36 cellular contexts compared by ENCODE assay signal in genomic region chr20:22681591-22682248, GRCh38.
"Had no signal": no experiment of that assay in that cellular context is flagged by ENCODE, and none has a peak within 500 bp of the region (broad histone marks: within the 10 kb centered on the region; RNA-seq: fewer than 3 reads in every experiment).

No MANE protein-coding gene starts in this region.

- H3K27ac ChIP-seq: brain microvascular endothelial cell, PC-9, RWPE1, VCaP had no signal

- DNase-seq: activated B cell treated with CpG ODN at 0.5 μM for 24 hours; activated CD4-positive, alpha-beta memory T cell treated with anti-CD3 and anti-CD28 coated beads for 36 hours; activated CD4-positive, alpha-beta T cell treated with anti-CD3 and anti-CD28 coated beads for 4 hours; activated CD4-positive, alpha-beta T cell treated with anti-CD3 and anti-CD28 coated beads, Interleukin-2, amount 50 U/mL, for 1 hour; activated CD4-positive, CD25-positive, alpha-beta regulatory T cell treated with anti-CD3 and anti-CD28 coated beads, Interleukin-2, amount 50 U/mL, for 72 hours; activated CD8-positive, alpha-beta memory T cell treated with anti-CD3 and anti-CD28 coated beads, Interleukin-2, amount 50 U/mL, for 4 hours; activated naive CD4-positive, alpha-beta T cell treated with anti-CD3 and anti-CD28 coated beads, Interleukin-2, amount 10 ng/mL, durations not matched to agents 7 days and 5 days; activated naive CD8-positive, alpha-beta T cell treated with anti-CD3 and anti-CD28 coated beads, Interleukin-2, amount 50 U/mL, for 24 hours; activated T-cell treated with anti-CD3 and anti-CD28 coated beads for 4 hours; activated T-cell treated with anti-CD3 and anti-CD28 coated beads, Interleukin-2, amount 50 U/mL, for 4 hours; anterior cingulate cortex; brain microvascular endothelial cell; central memory CD4-positive, alpha-beta T cell; Karpas-422; KBM-7; NCI-H1105; NCI-H1417 treated with DMSO at 0.1 percent for 48 hours; NCI-H187 treated with DMSO at 0.1 percent for 48 hours; NCI-H2081; NCI-H2171 treated with DMSO at 0.1 percent for 48 hours; NCI-H2227 treated with DMSO at 0.1 percent for 48 hours; NCI-H446; NCI-H510A treated with DMSO at 0.1 percent for 48 hours; NCI-H526 treated with DMSO at 0.1 percent for 48 hours; NCI-H82; NK-92 treated with Interleukin-12 subunit alpha and Interleukin-12 subunit beta, amount 100 ng/mL, for 24 hours; PC-9; SIG-M5; SW 1271; T-helper 1 cell; T-helper 2 cell; T-helper 9 cell had no signal

- H3K36me3 ChIP-seq: brain microvascular endothelial cell had no signal

- H3K4me3 ChIP-seq: PC-9 had no signal

- H3K4me2 ChIP-seq: PC-9 had no signal

- H2AFZ ChIP-seq: PC-9 had no signal

- ATAC-seq: activated naive CD8-positive, alpha-beta T cell treated with anti-CD3 and anti-CD28 coated beads, Interleukin-2, amount 50 U/mL, for 24 hours; activated T-cell treated with anti-CD3 and anti-CD28 coated beads, Interleukin-2, amount 50 U/mL, for 4 hours; Right ventricle myocardium inferior; SK-N-SH treated with all-trans-retinoic acid at 6 μM for 48 hours had no signal

- H3K27me3 ChIP-seq: brain microvascular endothelial cell had no signal
